1 cellular context compared by ENCODE assay signal in the genomic region with DNA sequence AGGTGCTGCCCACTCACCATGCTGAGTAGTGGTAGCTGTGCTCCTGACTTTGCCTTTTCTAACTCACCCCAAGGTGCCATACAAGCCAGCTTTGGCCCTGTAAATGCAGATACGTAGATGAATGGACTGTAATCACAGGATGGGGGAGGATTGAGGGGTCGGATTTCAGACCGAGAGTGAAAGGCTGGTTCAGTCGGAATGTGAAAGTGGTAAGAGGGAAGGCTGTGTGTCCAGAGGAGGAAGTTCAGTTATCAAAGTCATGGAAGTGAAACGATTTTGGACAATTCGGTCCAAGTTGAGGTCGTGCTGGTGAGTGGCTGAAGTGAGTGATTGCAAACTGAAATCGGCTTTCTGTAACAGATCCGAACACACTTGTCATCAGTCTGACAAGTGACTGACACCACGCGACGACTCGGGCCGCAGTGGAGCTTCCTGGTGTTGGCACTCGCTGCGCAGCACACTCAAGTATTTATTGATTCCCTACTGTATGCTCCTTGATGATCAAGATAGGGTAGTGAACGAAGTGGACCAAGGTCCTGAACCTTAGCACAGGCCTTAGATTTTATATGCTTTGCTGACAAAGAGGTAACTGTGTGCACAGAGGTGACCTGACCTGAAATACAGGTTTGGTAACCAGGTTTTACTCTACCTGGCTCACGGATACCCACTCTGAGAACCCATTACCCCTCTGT.
TF ChIP-seq lines count a peak whose summit lies in the region.

No MANE protein-coding gene starts in this region.

TF ChIP-seq in GM12878, 131 proteins besides CTCF, POLR2A, EP300 and RAD21:
- TF ChIP-seq ZNF207 (IDR thresholded peaks at IDR 0.05; ENCODE audit: borderline replicate concordance) (no peak), EED (IDR thresholded peaks at IDR 0.05; ENCODE audit: low read depth) (no peak), CHD2 (IDR thresholded peaks at IDR 0.05; ENCODE audit: borderline replicate concordance, low read depth, low read length) (no peak), BACH1 (IDR thresholded peaks at IDR 0.05; ENCODE audit: borderline replicate concordance) (no peak), HDGF (IDR thresholded peaks at IDR 0.05) (no peak), ATF7 (IDR thresholded peaks at IDR 0.05; ENCODE audit: low read depth) (no peak), FOXK2 (IDR thresholded peaks at IDR 0.05) (no peak), TBL1XR1 (IDR thresholded peaks at IDR 0.05; ENCODE audit: low read depth, low read length) (no peak), ZNF622 (IDR thresholded peaks at IDR 0.05) (no peak), IKZF1 (conservative IDR thresholded peaks at IDR 0.05) (no peak), BMI1 (IDR thresholded peaks at IDR 0.05; ENCODE audit: borderline replicate concordance) (no peak), BCL11A (IDR thresholded peaks at IDR 0.05; ENCODE audit: low read depth, low read length) (no peak), SMARCA5 (IDR thresholded peaks at IDR 0.05) (no peak)
- TF ChIP-seq, protein P1, sequence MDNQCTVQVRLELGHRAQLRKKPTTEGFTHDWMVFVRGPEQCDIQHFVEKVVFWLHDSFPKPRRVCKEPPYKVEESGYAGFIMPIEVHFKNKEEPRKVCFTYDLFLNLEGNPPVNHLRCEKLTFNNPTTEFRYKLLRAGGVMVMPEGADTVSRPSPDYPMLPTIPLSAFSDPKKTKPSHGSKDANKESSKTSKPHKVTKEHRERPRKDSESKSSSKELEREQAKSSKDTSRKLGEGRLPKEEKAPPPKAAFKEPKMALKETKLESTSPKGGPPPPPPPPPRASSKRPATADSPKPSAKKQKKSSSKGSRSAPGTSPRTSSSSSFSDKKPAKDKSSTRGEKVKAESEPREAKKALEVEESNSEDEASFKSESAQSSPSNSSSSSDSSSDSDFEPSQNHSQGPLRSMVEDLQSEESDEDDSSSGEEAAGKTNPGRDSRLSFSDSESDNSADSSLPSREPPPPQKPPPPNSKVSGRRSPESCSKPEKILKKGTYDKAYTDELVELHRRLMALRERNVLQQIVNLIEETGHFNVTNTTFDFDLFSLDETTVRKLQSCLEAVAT (IDR thresholded peaks at IDR 0.05): no peak
- TF ChIP-seq, protein P2, sequence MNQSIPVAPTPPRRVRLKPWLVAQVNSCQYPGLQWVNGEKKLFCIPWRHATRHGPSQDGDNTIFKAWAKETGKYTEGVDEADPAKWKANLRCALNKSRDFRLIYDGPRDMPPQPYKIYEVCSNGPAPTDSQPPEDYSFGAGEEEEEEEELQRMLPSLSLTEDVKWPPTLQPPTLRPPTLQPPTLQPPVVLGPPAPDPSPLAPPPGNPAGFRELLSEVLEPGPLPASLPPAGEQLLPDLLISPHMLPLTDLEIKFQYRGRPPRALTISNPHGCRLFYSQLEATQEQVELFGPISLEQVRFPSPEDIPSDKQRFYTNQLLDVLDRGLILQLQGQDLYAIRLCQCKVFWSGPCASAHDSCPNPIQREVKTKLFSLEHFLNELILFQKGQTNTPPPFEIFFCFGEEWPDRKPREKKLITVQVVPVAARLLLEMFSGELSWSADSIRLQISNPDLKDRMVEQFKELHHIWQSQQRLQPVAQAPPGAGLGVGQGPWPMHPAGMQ (IDR thresholded peaks at IDR 0.05; ENCODE audit: borderline replicate concordance): no peak
- TF ChIP-seq, protein P3, sequence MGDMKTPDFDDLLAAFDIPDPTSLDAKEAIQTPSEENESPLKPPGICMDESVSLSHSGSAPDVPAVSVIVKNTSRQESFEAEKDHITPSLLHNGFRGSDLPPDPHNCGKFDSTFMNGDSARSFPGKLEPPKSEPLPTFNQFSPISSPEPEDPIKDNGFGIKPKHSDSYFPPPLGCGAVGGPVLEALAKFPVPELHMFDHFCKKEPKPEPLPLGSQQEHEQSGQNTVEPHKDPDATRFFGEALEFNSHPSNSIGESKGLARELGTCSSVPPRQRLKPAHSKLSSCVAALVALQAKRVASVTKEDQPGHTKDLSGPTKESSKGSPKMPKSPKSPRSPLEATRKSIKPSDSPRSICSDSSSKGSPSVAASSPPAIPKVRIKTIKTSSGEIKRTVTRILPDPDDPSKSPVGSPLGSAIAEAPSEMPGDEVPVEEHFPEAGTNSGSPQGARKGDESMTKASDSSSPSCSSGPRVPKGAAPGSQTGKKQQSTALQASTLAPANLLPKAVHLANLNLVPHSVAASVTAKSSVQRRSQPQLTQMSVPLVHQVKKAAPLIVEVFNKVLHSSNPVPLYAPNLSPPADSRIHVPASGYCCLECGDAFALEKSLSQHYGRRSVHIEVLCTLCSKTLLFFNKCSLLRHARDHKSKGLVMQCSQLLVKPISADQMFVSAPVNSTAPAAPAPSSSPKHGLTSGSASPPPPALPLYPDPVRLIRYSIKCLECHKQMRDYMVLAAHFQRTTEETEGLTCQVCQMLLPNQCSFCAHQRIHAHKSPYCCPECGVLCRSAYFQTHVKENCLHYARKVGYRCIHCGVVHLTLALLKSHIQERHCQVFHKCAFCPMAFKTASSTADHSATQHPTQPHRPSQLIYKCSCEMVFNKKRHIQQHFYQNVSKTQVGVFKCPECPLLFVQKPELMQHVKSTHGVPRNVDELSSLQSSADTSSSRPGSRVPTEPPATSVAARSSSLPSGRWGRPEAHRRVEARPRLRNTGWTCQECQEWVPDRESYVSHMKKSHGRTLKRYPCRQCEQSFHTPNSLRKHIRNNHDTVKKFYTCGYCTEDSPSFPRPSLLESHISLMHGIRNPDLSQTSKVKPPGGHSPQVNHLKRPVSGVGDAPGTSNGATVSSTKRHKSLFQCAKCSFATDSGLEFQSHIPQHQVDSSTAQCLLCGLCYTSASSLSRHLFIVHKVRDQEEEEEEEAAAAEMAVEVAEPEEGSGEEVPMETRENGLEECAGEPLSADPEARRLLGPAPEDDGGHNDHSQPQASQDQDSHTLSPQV (IDR thresholded peaks at IDR 0.05): no peak
- TF ChIP-seq, protein P4, sequence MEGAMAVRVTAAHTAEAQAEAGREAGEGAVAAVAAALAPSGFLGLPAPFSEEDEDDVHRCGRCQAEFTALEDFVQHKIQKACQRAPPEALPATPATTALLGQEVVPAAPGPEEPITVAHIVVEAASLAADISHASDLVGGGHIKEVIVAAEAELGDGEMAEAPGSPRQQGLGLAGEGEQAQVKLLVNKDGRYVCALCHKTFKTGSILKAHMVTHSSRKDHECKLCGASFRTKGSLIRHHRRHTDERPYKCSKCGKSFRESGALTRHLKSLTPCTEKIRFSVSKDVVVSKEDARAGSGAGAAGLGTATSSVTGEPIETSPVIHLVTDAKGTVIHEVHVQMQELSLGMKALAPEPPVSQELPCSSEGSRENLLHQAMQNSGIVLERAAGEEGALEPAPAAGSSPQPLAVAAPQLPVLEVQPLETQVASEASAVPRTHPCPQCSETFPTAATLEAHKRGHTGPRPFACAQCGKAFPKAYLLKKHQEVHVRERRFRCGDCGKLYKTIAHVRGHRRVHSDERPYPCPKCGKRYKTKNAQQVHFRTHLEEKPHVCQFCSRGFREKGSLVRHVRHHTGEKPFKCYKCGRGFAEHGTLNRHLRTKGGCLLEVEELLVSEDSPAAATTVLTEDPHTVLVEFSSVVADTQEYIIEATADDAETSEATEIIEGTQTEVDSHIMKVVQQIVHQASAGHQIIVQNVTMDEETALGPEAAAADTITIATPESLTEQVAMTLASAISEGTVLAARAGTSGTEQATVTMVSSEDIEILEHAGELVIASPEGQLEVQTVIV (IDR thresholded peaks at IDR 0.05; ENCODE audit: borderline replicate concordance, partially characterized antibody): no peak
- TF ChIP-seq, protein P5, sequence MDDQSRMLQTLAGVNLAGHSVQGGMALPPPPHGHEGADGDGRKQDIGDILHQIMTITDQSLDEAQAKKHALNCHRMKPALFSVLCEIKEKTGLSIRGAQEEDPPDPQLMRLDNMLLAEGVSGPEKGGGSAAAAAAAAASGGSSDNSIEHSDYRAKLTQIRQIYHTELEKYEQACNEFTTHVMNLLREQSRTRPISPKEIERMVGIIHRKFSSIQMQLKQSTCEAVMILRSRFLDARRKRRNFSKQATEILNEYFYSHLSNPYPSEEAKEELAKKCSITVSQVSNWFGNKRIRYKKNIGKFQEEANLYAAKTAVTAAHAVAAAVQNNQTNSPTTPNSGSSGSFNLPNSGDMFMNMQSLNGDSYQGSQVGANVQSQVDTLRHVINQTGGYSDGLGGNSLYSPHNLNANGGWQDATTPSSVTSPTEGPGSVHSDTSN (IDR thresholded peaks at IDR 0.05; ENCODE audit: insufficient replicate concordance, low read depth, low read length): no peak
- TF ChIP-seq, protein P6, sequence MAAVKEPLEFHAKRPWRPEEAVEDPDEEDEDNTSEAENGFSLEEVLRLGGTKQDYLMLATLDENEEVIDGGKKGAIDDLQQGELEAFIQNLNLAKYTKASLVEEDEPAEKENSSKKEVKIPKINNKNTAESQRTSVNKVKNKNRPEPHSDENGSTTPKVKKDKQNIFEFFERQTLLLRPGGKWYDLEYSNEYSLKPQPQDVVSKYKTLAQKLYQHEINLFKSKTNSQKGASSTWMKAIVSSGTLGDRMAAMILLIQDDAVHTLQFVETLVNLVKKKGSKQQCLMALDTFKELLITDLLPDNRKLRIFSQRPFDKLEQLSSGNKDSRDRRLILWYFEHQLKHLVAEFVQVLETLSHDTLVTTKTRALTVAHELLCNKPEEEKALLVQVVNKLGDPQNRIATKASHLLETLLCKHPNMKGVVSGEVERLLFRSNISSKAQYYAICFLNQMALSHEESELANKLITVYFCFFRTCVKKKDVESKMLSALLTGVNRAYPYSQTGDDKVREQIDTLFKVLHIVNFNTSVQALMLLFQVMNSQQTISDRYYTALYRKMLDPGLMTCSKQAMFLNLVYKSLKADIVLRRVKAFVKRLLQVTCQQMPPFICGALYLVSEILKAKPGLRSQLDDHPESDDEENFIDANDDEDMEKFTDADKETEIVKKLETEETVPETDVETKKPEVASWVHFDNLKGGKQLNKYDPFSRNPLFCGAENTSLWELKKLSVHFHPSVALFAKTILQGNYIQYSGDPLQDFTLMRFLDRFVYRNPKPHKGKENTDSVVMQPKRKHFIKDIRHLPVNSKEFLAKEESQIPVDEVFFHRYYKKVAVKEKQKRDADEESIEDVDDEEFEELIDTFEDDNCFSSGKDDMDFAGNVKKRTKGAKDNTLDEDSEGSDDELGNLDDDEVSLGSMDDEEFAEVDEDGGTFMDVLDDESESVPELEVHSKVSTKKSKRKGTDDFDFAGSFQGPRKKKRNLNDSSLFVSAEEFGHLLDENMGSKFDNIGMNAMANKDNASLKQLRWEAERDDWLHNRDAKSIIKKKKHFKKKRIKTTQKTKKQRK (IDR thresholded peaks at IDR 0.05; ENCODE audit: low read depth, low read length): no peak
